In the genomic region with DNA sequence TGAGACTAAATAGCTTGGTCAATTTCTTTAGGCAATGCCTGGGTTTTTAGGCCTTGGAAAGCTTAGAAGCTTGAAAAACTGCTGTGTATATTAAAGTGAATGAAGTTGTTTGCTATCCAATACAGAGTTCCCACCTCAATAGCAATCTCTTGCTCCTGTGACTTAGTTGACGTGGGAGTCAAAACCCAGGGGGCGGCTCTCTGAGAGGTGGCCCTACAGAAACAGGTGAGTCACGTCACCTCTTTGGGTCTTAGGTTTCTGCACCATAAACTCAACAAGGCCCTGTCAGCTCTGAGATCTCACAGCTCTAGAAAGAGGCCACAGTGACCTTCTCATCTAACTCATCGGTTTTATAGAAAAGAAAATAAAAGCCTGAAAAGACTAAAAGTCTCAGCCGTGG, we compare ENCODE assay signal across 13 cellular contexts.
DNase-seq lines count a peak whose midpoint lies in the region; ATAC-seq and TF ChIP-seq lines count a peak whose summit lies in the region.
"Had no signal": no experiment of that assay in that cellular context is flagged by ENCODE, and none has a peak within 500 bp of the region (broad histone marks: within the 10 kb centered on the region; RNA-seq: fewer than 3 reads in every experiment).

No MANE protein-coding gene starts in this region.

- no peak overlapping the region for H4K5ac ChIP-seq in H9 (ENCODE audit: insufficient read length, low read depth, low read length)

- H3K56ac ChIP-seq in H9 (ENCODE audit: insufficient read length, low read depth, low read length), result no peak overlapping the region

- H3K4me3 Mint-ChIP-seq in activated CD8-positive, alpha-beta memory T cell treated with anti-CD3 and anti-CD28 coated beads, Interleukin-2, amount 10 ng/mL, durations not matched to agents 7 days and 5 days, result no peak overlapping the region
- H3K4me3 Mint-ChIP-seq in H9 (no peak overlapping the region), endodermal cell (no peak overlapping the region)
- H3K4me3 Mint-ChIP-seq: CD8-positive, alpha-beta memory T cell had no signal

- H3K4me1 ChIP-seq in H9 (ENCODE audit: insufficient read depth, low read length) (peaks cover 5% of the 10 kb centered on the region; the same call in 1 of the 2 replicates), endodermal cell (ENCODE audit: control insufficient read depth, insufficient read depth, low read length) (no peaks in the 10 kb centered on the region), colonic mucosa (no peaks in the 10 kb centered on the region)
- H3K4me1 ChIP-seq: Caco-2 had no signal

- H3K18ac ChIP-seq in H9 (ENCODE audit: insufficient read length, low read depth, low read length), result no peak overlapping the region

- H3K9me3 Mint-ChIP-seq in activated CD8-positive, alpha-beta memory T cell treated with anti-CD3 and anti-CD28 coated beads, Interleukin-2, amount 10 ng/mL, durations not matched to agents 7 days and 5 days (ENCODE audit: low read depth), result no peaks in the 10 kb centered on the region
- H3K9me3 Mint-ChIP-seq in H9 (no peaks in the 10 kb centered on the region), endodermal cell (no peaks in the 10 kb centered on the region)
- H3K9me3 Mint-ChIP-seq: CD8-positive, alpha-beta memory T cell had no signal

- H3K9ac ChIP-seq in H9 (ENCODE audit: extremely low read depth, insufficient read length, low read length), result no peak overlapping the region
- H3K9ac ChIP-seq in endodermal cell (ENCODE audit: extremely low read depth, low read length, poor library complexity, severe bottlenecking), result no peak overlapping the region
- H3K9ac ChIP-seq in colonic mucosa (ENCODE audit: low read depth in 2 of 2, low read length in 2 of 2), result no peak overlapping the region

- H2BK20ac ChIP-seq in H9 (ENCODE audit: low read depth, low read length, poor library complexity, severe bottlenecking), result no peak overlapping the region

- no peak for TF ChIP-seq CTCF in H9 (conservative IDR thresholded peaks at IDR 0.05)
- TF ChIP-seq CTCF in endodermal cell (conservative IDR thresholded peaks at IDR 0.05), result no peak
- no peak for TF ChIP-seq CTCF in colonic mucosa (IDR thresholded peaks at IDR 0.05)

- H2AFZ ChIP-seq in H9 (ENCODE audit: low read length), result no peak overlapping the region

- H4K91ac ChIP-seq in H9 (ENCODE audit: insufficient read length, low read depth, low read length), result no peak overlapping the region

- H2BK15ac ChIP-seq in H9 (ENCODE audit: low read depth, low read length), result no peak overlapping the region

- H3K36me3 ChIP-seq in endodermal cell (ENCODE audit: control insufficient read depth, insufficient read depth, low read length), result no peaks in the 10 kb centered on the region
- H3K36me3 ChIP-seq in colonic mucosa, result no peaks in the 10 kb centered on the region

- no peak overlapping the region for H2AK5ac ChIP-seq in H9 (ENCODE audit: insufficient read length, low read length)

- H3K4me3 ChIP-seq in endodermal cell (ENCODE audit: low read length) (no peak overlapping the region), colonic mucosa (no peak overlapping the region)

- H3K27ac Mint-ChIP-seq in activated CD8-positive, alpha-beta memory T cell treated with anti-CD3 and anti-CD28 coated beads, Interleukin-2, amount 10 ng/mL, durations not matched to agents 7 days and 5 days, result no peak overlapping the region
- H3K27ac Mint-ChIP-seq in H9 (no peak overlapping the region; a peak in 1 of 7 replicates), endodermal cell (no peak overlapping the region)
- H3K27ac Mint-ChIP-seq: CD8-positive, alpha-beta memory T cell had no signal

- no peak overlapping the region for H2BK12ac ChIP-seq in H9 (ENCODE audit: insufficient read length, low read depth, low read length)

- no peak overlapping the region for H3K23ac ChIP-seq in H9 (ENCODE audit: insufficient read length, low read depth, low read length)

- H3K79me1 ChIP-seq in H9 (ENCODE audit: insufficient read depth, low read depth, low read length, poor library complexity, severe bottlenecking), result no peaks in the 10 kb centered on the region

- no peak overlapping the region for H3K14ac ChIP-seq in H9 (ENCODE audit: insufficient read depth, low read length)

- peak; percentile 12 for DNase-seq in activated CD8-positive, alpha-beta memory T cell treated with anti-CD3 and anti-CD28 coated beads, Interleukin-2, amount 10 ng/mL, durations not matched to agents 7 days and 5 days
- DNase-seq in activated CD8-positive, alpha-beta memory T cell treated with anti-CD3 and anti-CD28 coated beads for 24 hours, result no peak
- DNase-seq in H9 (peak; percentile 4), endodermal cell (peak; percentile 20), putamen (ENCODE audit: low spot score) (peak; percentile 53), dedifferentiated amniotic fluid mesenchymal stem cell (ENCODE audit: extremely low spot score) (no peak), left lobe of liver (ENCODE audit: low spot score) (no peak), colonic mucosa (no peak)
- DNase-seq: Caco-2; CD8-positive, alpha-beta memory T cell; DND-41; GDM1 had no signal

- no peaks in the 10 kb centered on the region for H4K20me1 ChIP-seq in H9 (ENCODE audit: control insufficient read depth, insufficient read depth, insufficient read length)

- H3K4ac ChIP-seq in H9 (ENCODE audit: low read depth, low read length), result no peak overlapping the region

- peaks cover 9% of the 10 kb centered on the region for H3K27me3 Mint-ChIP-seq in activated CD8-positive, alpha-beta memory T cell treated with anti-CD3 and anti-CD28 coated beads, Interleukin-2, amount 10 ng/mL, durations not matched to agents 7 days and 5 days
- H3K27me3 Mint-ChIP-seq in H9 (ENCODE audit: low read depth) (no peaks in the 10 kb centered on the region), endodermal cell (ENCODE audit: insufficient read depth) (no peaks in the 10 kb centered on the region)

- no peaks in the 10 kb centered on the region for H3K36me3 Mint-ChIP-seq in activated CD8-positive, alpha-beta memory T cell treated with anti-CD3 and anti-CD28 coated beads, Interleukin-2, amount 10 ng/mL, durations not matched to agents 7 days and 5 days
- H3K36me3 Mint-ChIP-seq in H9 (ENCODE audit: insufficient read depth in 1 of 3, low read depth in 3 of 3) (peaks cover 53 to 89% (median 74%) of the 10 kb centered on the region in 3 experiments; a peak in 6 of 7 replicates), endodermal cell (ENCODE audit: low read depth) (peaks cover 16% of the 10 kb centered on the region)
- H3K36me3 Mint-ChIP-seq: CD8-positive, alpha-beta memory T cell had no signal

- WGBS in H9 (ENCODE audit: extremely low coverage, insufficient read length, low lambda C conversion rate), result no CpG with 5 or more reads among the region's 5 CpGs
- 92 to 100% methylated on average over 4 to 5 of the region's 5 CpGs for WGBS in endodermal cell (ENCODE audit: insufficient coverage in 1 of 2, insufficient read length in 1 of 2), 2 experiments

- no peak overlapping the region for H2BK120ac ChIP-seq in H9 (ENCODE audit: low read depth, low read length, poor library complexity, severe bottlenecking)

- peaks cover 1% of the 10 kb centered on the region for H3K4me1 Mint-ChIP-seq in activated CD8-positive, alpha-beta memory T cell treated with anti-CD3 and anti-CD28 coated beads, Interleukin-2, amount 10 ng/mL, durations not matched to agents 7 days and 5 days
- H3K4me1 Mint-ChIP-seq in H9, result peaks cover 7 to 11% of the 10 kb centered on the region in 2 experiments
- peaks cover 2% of the 10 kb centered on the region for H3K4me1 Mint-ChIP-seq in endodermal cell
- H3K4me1 Mint-ChIP-seq: CD8-positive, alpha-beta memory T cell had no signal

- no peak overlapping the region for H3K4me2 ChIP-seq in H9 (ENCODE audit: insufficient read depth, insufficient read length, low read length)

- H3K27ac ChIP-seq in H9 (ENCODE audit: insufficient read length, low read depth, low read length) (no peak overlapping the region), endodermal cell (ENCODE audit: low read depth, low read length) (no peak overlapping the region), colonic mucosa (no peak overlapping the region)
- H3K27ac ChIP-seq: 22Rv1 had no signal

- no peak overlapping the region for H4K8ac ChIP-seq in H9 (replicated peaks; ENCODE audit: insufficient read length, low read depth, low read length)

- H3K27me3 ChIP-seq in H9 (ENCODE audit: insufficient read depth, low read length) (no peaks in the 10 kb centered on the region), endodermal cell (ENCODE audit: control insufficient read depth, insufficient read depth, low read length, poor library complexity, severe bottlenecking) (no peaks in the 10 kb centered on the region), colonic mucosa (no peaks in the 10 kb centered on the region)

- no peak overlapping the region for H2BK5ac ChIP-seq in H9 (ENCODE audit: insufficient read length, low read length)

- intact Hi-C loops in colonic mucosa (cut with DNase I), result no loop called here

- H3K79me2 ChIP-seq in H9 (ENCODE audit: insufficient read depth, low read length), result no peaks in the 10 kb centered on the region

- no peak overlapping the region for H3T11ph ChIP-seq in H9 (ENCODE audit: low read length)

- ATAC-seq in activated CD8-positive, alpha-beta memory T cell treated with anti-CD3 and anti-CD28 coated beads, Interleukin-2, amount 10 ng/mL, durations not matched to agents 7 days and 5 days, result no peak
- ATAC-seq in left lobe of liver, result no peak

- H3K9me3 ChIP-seq in H9 (ENCODE audit: control insufficient read depth, low read depth, low read length), result no peaks in the 10 kb centered on the region
- H3K9me3 ChIP-seq in endodermal cell (ENCODE audit: control insufficient read depth, low read length), result no peaks in the 10 kb centered on the region
- no peaks in the 10 kb centered on the region for H3K9me3 ChIP-seq in colonic mucosa
- H3K9me3 ChIP-seq: Caco-2 had no signal

- H3K23me2 ChIP-seq in H9 (ENCODE audit: insufficient read length, low read depth, low read length, poor library complexity, severe bottlenecking), result no peaks in the 10 kb centered on the region

- CTCF ChIA-PET in activated CD8-positive, alpha-beta memory T cell treated with anti-CD3 and anti-CD28 coated beads, Interleukin-2, amount 10 ng/mL, durations not matched to agents 7 days and 5 days (lab: Charles Lee), result interaction anchor here (0.5 kb wide), 1 partner anchor 94 kb away, joined by 3 read pairs; no protein-coding TSS in a partner anchor

Comparison
In these comparisons a context has a peak if more than half of its experiments do, and no peak if none do; other contexts are left out.
1. DNase-seq: peak in activated CD8-positive, alpha-beta memory T cell treated with anti-CD3 and anti-CD28 coated beads, Interleukin-2, amount 10 ng/mL, durations not matched to agents 7 days and 5 days (single experiment), H9 (single experiment), endodermal cell (single experiment) and putamen (single experiment); none in activated CD8-positive, alpha-beta memory T cell treated with anti-CD3 and anti-CD28 coated beads for 24 hours (single experiment), dedifferentiated amniotic fluid mesenchymal stem cell (single experiment), left lobe of liver (single experiment) and colonic mucosa (single experiment).